In the genomic region with DNA sequence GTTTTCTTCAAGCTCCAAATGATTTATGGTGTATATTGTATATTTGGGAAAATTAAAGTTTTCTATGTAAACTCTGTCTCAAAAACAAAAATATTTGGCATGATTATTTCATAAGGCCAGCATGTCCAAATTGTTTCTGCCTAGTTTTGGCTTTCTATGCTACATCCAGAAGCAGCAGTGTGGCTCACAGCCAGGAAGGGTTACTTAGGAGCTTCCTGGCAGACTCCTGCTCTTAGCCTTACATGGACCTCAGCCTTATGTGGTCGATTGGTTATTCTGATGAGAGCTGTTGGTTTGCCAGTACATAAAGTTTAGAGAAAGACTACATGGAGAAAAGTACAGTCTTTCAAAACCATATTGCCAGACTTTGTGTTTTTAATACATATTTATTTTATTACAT, we compare ENCODE assay signal across 23 cellular contexts.
DNase-seq lines count a peak whose midpoint lies in the region; ATAC-seq and TF ChIP-seq lines count a peak whose summit lies in the region.
"Had no signal": no experiment of that assay in that cellular context is flagged by ENCODE, and none has a peak within 500 bp of the region (broad histone marks: within the 10 kb centered on the region; RNA-seq: fewer than 3 reads in every experiment).

No MANE protein-coding gene starts in this region.

- no peaks in the 10 kb centered on the region for H3K79me1 ChIP-seq in trophoblast cell (ENCODE audit: low read length)

- no peak overlapping the region for H2BK12ac ChIP-seq in trophoblast cell (ENCODE audit: low read length)

- no peak overlapping the region for H3K23ac ChIP-seq in trophoblast cell (ENCODE audit: low read length)

- H2AK5ac ChIP-seq in trophoblast cell (ENCODE audit: low read length), result no peak overlapping the region

- H3K27me3 ChIP-seq in aorta (ENCODE audit: control insufficient read depth in 1 of 2, insufficient read depth in 2 of 2, low read length in 1 of 2), result no peaks in the 10 kb centered on the region
- H3K27me3 ChIP-seq in trophoblast cell (ENCODE audit: insufficient read depth, low read length), result no peaks in the 10 kb centered on the region
- H3K27me3 ChIP-seq: heart right ventricle, left lung, upper lobe of right lung had no signal

- H3K79me2 ChIP-seq in trophoblast cell (ENCODE audit: control insufficient read depth, insufficient read depth, low read length, poor library complexity), result no peaks in the 10 kb centered on the region

- H3K4me3 ChIP-seq in fibroblast of mammary gland (ENCODE audit: control insufficient read depth, low read depth, low read length) (no peak overlapping the region), aorta (ENCODE audit: low read length in 2 of 2) (no peak overlapping the region), trophoblast cell (ENCODE audit: low read depth, low read length) (no peak overlapping the region)
- H3K4me3 ChIP-seq: A549, heart right ventricle, left lung, upper lobe of right lung had no signal

- intact Hi-C loops in left cardiac atrium (cut with DNase I) (no loop called here), cardiac septum (cut with DNase I) (no loop called here), posterior vena cava (cut with DNase I) (no loop called here), aorta (cut with DNase I) (no loop called here)

- H3K9me3 ChIP-seq in aorta (ENCODE audit: control insufficient read depth, low read length), result peaks cover 1% of the 10 kb centered on the region
- H3K9me3 ChIP-seq in trophoblast cell (ENCODE audit: insufficient read depth, low read depth, low read length), result no peaks in the 10 kb centered on the region
- H3K9me3 ChIP-seq: heart right ventricle, SK-N-SH, upper lobe of right lung had no signal

- no peak overlapping the region for H3K4me2 ChIP-seq in trophoblast cell (ENCODE audit: low read length)
- H3K4me2 ChIP-seq: A549, SK-N-SH had no signal

- H4K12ac ChIP-seq in trophoblast cell (ENCODE audit: low read depth, low read length), result no peak overlapping the region

- H3K4me1 ChIP-seq in aorta (ENCODE audit: control insufficient read depth in 1 of 2, insufficient read depth in 2 of 2, low read length in 2 of 2) (peaks cover 2% of the 10 kb centered on the region in 2 donors), trophoblast cell (ENCODE audit: control insufficient read depth in 1 of 2, insufficient read depth in 2 of 2, low read length in 2 of 2) (peaks cover 0 to 1% of the 10 kb centered on the region in 2 experiments)
- H3K4me1 ChIP-seq: A549, heart right ventricle, left lung had no signal

- no peak for TF ChIP-seq CTCF in fibroblast of mammary gland (conservative IDR thresholded peaks at IDR 0.05; ENCODE audit: control insufficient read depth, insufficient read depth, low read depth, low read length)

- no peak overlapping the region for H2AFZ ChIP-seq in trophoblast cell (ENCODE audit: insufficient read depth, low read length, poor library complexity)

- no peak overlapping the region for H3K4ac ChIP-seq in trophoblast cell (ENCODE audit: low read depth, low read length)

- ATAC-seq in left cardiac atrium (peak; percentile 55 to 62), aorta (ENCODE audit: low FRiP score) (no peak), HG02763 (IDR thresholded peaks at IDR 0.05; ENCODE audit: unreplicated experiment) (no peak)
- ATAC-seq: A549; left lung; stimulated activated naive CD8-positive, alpha-beta T cell treated with anti-CD3 and anti-CD28 coated beads, Interleukin-15, amount 100 ng/mL, for 72 hours; upper lobe of right lung had no signal

- no peak overlapping the region for H3K27ac ChIP-seq in aorta (ENCODE audit: low read depth in 1 of 2, low read length in 2 of 2)
- H3K27ac ChIP-seq in trophoblast cell (ENCODE audit: low read depth, low read length), result no peak overlapping the region
- H3K27ac ChIP-seq: A549, heart right ventricle, left lung, upper lobe of right lung, WERI-Rb-1 had no signal

- no peak overlapping the region for H4K8ac ChIP-seq in trophoblast cell (ENCODE audit: low read depth, low read length)

- H3K36me3 ChIP-seq in aorta (ENCODE audit: control insufficient read depth in 1 of 2, insufficient read depth in 2 of 2, low read length in 1 of 2) (no peaks in the 10 kb centered on the region), trophoblast cell (ENCODE audit: control insufficient read depth in 1 of 2, insufficient read depth in 2 of 2, low read length in 2 of 2) (no peaks in the 10 kb centered on the region)
- H3K36me3 ChIP-seq: heart right ventricle, left lung, upper lobe of right lung, WERI-Rb-1 had no signal

- H4K91ac ChIP-seq in trophoblast cell (ENCODE audit: low read depth, low read length), result no peak overlapping the region

- DNase-seq in left cardiac atrium, result peak; percentile 45
- no peak for DNase-seq in cardiac septum (ENCODE audit: low spot score)
- peak; percentile 10 for DNase-seq in fibroblast of mammary gland (ENCODE audit: low read depth)
- peak; percentile 62 for DNase-seq in posterior vena cava (ENCODE audit: low spot score)
- peak; percentile 64 to 77 for DNase-seq in aorta
- DNase-seq in NCI-H524 (lab: John Stamatoyannopoulos, UW), result no peak
- DNase-seq in trophoblast cell, result no peak
- DNase-seq: activated CD8-positive, alpha-beta memory T cell treated with anti-CD3 and anti-CD28 coated beads, Interleukin-2, amount 50 U/mL, for 4 hours; activated naive CD8-positive, alpha-beta T cell treated with anti-CD3 and anti-CD28 coated beads, Interleukin-2, amount 10 ng/mL, durations not matched to agents 7 days and 5 days; HFFc6; Kasumi-1; left lung; NCI-H1092; NCI-H2081 treated with DMSO at 0.1 percent for 48 hours; RPMI8226; SK-N-SH; stimulated activated CD4-positive, alpha-beta T cell treated with anti-CD3 and anti-CD28 coated beads, Interleukin-12 subunit alpha, Interleukin-12 subunit beta, amount 100 ng/mL, for 4 hours; stimulated activated naive CD8-positive, alpha-beta T cell treated with anti-CD3 and anti-CD28 coated beads, Interleukin-15, amount 100 ng/mL, for 72 hours; upper lobe of right lung; WERI-Rb-1 had no signal

- H2BK120ac ChIP-seq in trophoblast cell (ENCODE audit: insufficient read depth, low read length, poor library complexity), result no peak overlapping the region

- H3K9ac ChIP-seq in trophoblast cell (ENCODE audit: low read length), result no peak overlapping the region
- H3K9ac ChIP-seq: SK-N-SH had no signal

- WGBS in aorta, 2 donors, result 7 to 8% methylated on average over 1 of the region's 1 CpG
- no CpG with 5 or more reads among the region's 1 CpG for WGBS in trophoblast cell (ENCODE audit: extremely low coverage, insufficient coverage, insufficient read length)

- no peak overlapping the region for H2BK5ac ChIP-seq in trophoblast cell (ENCODE audit: low read depth, low read length, poor library complexity)

- H3K18ac ChIP-seq in trophoblast cell (ENCODE audit: low read length), result no peak overlapping the region

- H3K14ac ChIP-seq in trophoblast cell (ENCODE audit: low read length), result no peak overlapping the region

Comparison
In these comparisons a context has a peak if more than half of its experiments do, and no peak if none do; other contexts are left out.
1. DNase-seq: peak in left cardiac atrium (single experiment), fibroblast of mammary gland (single experiment), posterior vena cava (single experiment) and aorta (2 of 2); none in cardiac septum (single experiment), NCI-H524 (0 of 2) and trophoblast cell (0 of 2).
2. ATAC-seq: peak in left cardiac atrium (2 of 2); none in aorta (single experiment) and HG02763 (single experiment).